ENCODE assay signal across 8 cellular contexts in the genomic region with DNA sequence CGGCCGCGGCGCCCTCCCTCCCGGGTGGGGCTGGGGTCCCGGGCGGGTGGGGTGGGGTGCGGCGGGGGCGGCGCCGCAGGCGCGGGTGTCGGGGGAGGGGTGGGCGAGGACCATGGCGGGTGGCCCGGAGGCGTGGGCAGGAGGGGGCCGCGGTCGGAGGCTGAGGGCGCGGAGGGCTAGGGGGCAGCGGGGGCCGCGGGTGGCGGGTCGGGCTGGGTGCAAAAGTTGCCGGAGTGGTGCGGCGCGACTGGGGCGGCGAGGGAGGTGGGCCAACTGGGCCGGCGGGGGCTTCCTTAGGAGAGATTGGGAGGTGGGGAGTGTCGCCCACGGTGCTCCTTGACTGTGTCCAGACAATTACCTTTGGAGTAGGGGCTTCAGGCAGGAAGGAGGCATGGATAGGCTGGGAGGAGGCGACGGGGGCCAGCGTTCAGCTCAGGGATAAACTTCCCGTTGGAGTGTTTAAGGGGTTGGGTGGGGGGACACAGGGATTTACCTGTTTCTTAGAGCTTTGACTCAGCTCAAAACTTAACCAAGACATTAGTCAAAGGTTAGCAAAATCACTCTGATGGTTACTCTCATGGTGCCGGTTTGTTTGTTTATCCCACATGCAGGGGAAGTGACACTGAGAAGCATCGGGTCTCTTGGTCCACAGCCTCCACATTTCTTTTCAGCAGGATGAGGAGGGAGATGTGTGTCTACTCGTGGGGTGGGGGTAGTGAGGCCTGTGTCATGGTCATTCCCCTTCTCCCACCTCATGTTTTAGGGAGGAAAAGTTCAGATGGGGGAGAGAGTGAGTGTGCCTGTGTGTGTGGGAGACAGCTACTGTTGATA. TPM values are rescaled to one million over a fixed set of nuclear protein-coding genes. Genes with fewer than 3 reads are reported as not detected.
A peak's percentile ranks its signal among the peaks of the same experiment; 100 is the strongest.
DNase-seq lines count a peak whose midpoint lies in the region; ATAC-seq and TF ChIP-seq lines count a peak whose summit lies in the region.

No MANE protein-coding gene starts in this region.

- H3K4me3 Mint-ChIP-seq in CD14-positive monocyte (peak overlapping the region; percentile 95), MCF 10A (ENCODE audit: unreplicated experiment) (peak overlapping the region; percentile 91)

- peaks cover 49% of the 10 kb centered on the region for H4K20me1 ChIP-seq in smooth muscle cell (ENCODE audit: low read depth)

- no peaks in the 10 kb centered on the region for H3K36me3 ChIP-seq in smooth muscle cell (ENCODE audit: low read depth)

- H3K27ac Mint-ChIP-seq in CD14-positive monocyte (peak overlapping the region; percentile 72 to 92 (median 88)), MCF 10A (ENCODE audit: low read depth, unreplicated experiment) (peak overlapping the region; percentile 97)

- 1% methylated on average over 9 of the region's 46 CpGs for WGBS in smooth muscle cell (ENCODE audit: low lambda C conversion rate)

- intact Hi-C loops in CD14-positive monocyte (cut with micrococcal nuclease) = loop anchor here (5.0 kb wide), 2 partner anchors 86 to 91 kb away; partner anchors contain the start of gene CEP120 (in 1 of the 2)
- intact Hi-C loops in MCF 10A (cut with micrococcal nuclease) = loop anchor here (1.0 to 2.0 kb wide), 3 partner anchors 32 to 98 kb away; partner anchors contain the start of gene CEP120

- no peaks in the 10 kb centered on the region for H3K9me3 ChIP-seq in smooth muscle cell (replicated peaks; ENCODE audit: low read depth)

- ATAC-seq in GM19452 (IDR thresholded peaks at IDR 0.05; ENCODE audit: unreplicated experiment) (peak; percentile 27), HG03571 (IDR thresholded peaks at IDR 0.05; ENCODE audit: unreplicated experiment) (peak; percentile 33)

- no TSS peak for BruUV-seq in MCF 10A (replicated peaks; lab: Mats Ljungman, UMichigan)

- peak overlapping the region; percentile 77 for H3K9ac ChIP-seq in smooth muscle cell (ENCODE audit: low read depth)

- H3K4me2 ChIP-seq in smooth muscle cell = peak overlapping the region; percentile 83

- no peaks in the 10 kb centered on the region for H3K27me3 ChIP-seq in smooth muscle cell (ENCODE audit: low read depth)

- peak overlapping the region; percentile 92 for H3K4me3 ChIP-seq in smooth muscle cell

- peaks cover 52% of the 10 kb centered on the region for H3K79me2 ChIP-seq in smooth muscle cell (ENCODE audit: low read depth)

- H3K27ac ChIP-seq in smooth muscle cell (ENCODE audit: low read depth) = peak overlapping the region; percentile 95

- peak; percentile 38 for DNase-seq in CD14-positive monocyte (ENCODE audit: low spot score)
- peak; percentile 21 for DNase-seq in T-helper 9 cell
- peak; percentile 55 for DNase-seq in MCF 10A (ENCODE audit: unreplicated experiment)
- DNase-seq in inferior parietal cortex (ENCODE audit: extremely low spot score) = peak; percentile 15
- peak; percentile 10 for DNase-seq in smooth muscle cell (lab: John Stamatoyannopoulos, UW; ENCODE audit: unreplicated experiment)
- DNase-seq in NCI-H2171 (lab: John Stamatoyannopoulos, UW) = no peak

- H3K4me1 Mint-ChIP-seq in CD14-positive monocyte (peaks cover 24% of the 10 kb centered on the region), MCF 10A (ENCODE audit: insufficient read depth, unreplicated experiment) (peaks cover 39% of the 10 kb centered on the region)

- H3F3A ChIP-seq in smooth muscle cell (ENCODE audit: low read depth) = peaks cover 12% of the 10 kb centered on the region

- H2AFZ ChIP-seq in smooth muscle cell (ENCODE audit: low read depth) = no peak overlapping the region

- H3K36me3 Mint-ChIP-seq in CD14-positive monocyte (no peaks in the 10 kb centered on the region), MCF 10A (ENCODE audit: insufficient read depth, unreplicated experiment) (peaks cover 9% of the 10 kb centered on the region)

- H3K27me3 Mint-ChIP-seq in CD14-positive monocyte (ENCODE audit: low read depth in 3 of 3) = peaks cover 3 to 5% (median 3%) of the 10 kb centered on the region in 3 donors
- no peaks in the 10 kb centered on the region for H3K27me3 Mint-ChIP-seq in MCF 10A (ENCODE audit: insufficient read depth, unreplicated experiment)

- CTCF ChIA-PET in MCF 10A (lab: Yijun Ruan, JAX) = interaction anchor here (0.9 to 1.4 kb wide), 4 partner anchors 15 to 89 kb away, joined by 3 to 4 read pairs (median 4); no protein-coding TSS in a partner anchor

- POLR2A ChIA-PET in MCF 10A (lab: Yijun Ruan, JAX) = interaction anchor here (0.6 to 18.6 kb wide), 24 partner anchors 9 to 525 kb away, joined by 3 to 418 read pairs (median 4); partner anchors contain the start of gene CEP120

- H3K4me1 ChIP-seq in smooth muscle cell (ENCODE audit: low read depth) = peaks cover 20% of the 10 kb centered on the region

- H3K9me3 Mint-ChIP-seq in CD14-positive monocyte = peaks cover 0 to 5% (median 0%) of the 10 kb centered on the region in 7 donors
- no peaks in the 10 kb centered on the region for H3K9me3 Mint-ChIP-seq in MCF 10A (ENCODE audit: unreplicated experiment)

- TF ChIP-seq CTCF in CD14-positive monocyte (IDR thresholded peaks at IDR 0.05) (no peak), MCF 10A (IDR thresholded peaks at IDR 0.05; ENCODE audit: unreplicated experiment) (no peak), smooth muscle cell (IDR thresholded peaks at IDR 0.05; ENCODE audit: borderline replicate concordance, insufficient read depth, poor library complexity, severe bottlenecking) (no peak)

RNA-seq across cellular contexts. Expression of gene CSNK1G3, which starts 0.9 kb away (rescaled TPM):
- polyA plus RNA-seq in CD14-positive monocyte (10 to 100 TPM; 17.1 to 22.3 TPM), smooth muscle cell (25.9 and 32.6 TPM in 2 replicates)
- total RNA-seq in MCF 10A (2022) (92.8 and 110 TPM in 2 replicates), smooth muscle cell (68.3 and 72.9 TPM in 2 replicates)
